Comparison of ENCODE assay signal across 39 cellular contexts in genomic region chr1:172478485-172478884, GRCh38. TPM values are rescaled to one million over a fixed set of nuclear protein-coding genes. Genes with fewer than 3 reads are reported as not detected.
"Had no signal": no experiment of that assay in that cellular context is flagged by ENCODE, and none has a peak within 500 bp of the region (broad histone marks: within the 10 kb centered on the region; RNA-seq: fewer than 3 reads in every experiment).

No MANE protein-coding gene starts in this region.

- H3K4me3 ChIP-seq: esophagus squamous epithelium, left lung, lower lobe of right lung, mucosa of descending colon, ovary, right lobe of liver, thoracic aorta, upper lobe of left lung, vagina had no signal

- H3K4me1 Mint-ChIP-seq: central memory CD8-positive, alpha-beta T cell; immature natural killer cell; stimulated activated effector memory CD8-positive, alpha-beta T cell treated with anti-CD3 and anti-CD28 coated beads, Interleukin-12 subunit alpha, Interleukin-12 subunit beta, amount 100 ng/mL, for 72 hours had no signal

- H3K9me3 Mint-ChIP-seq: activated CD4-positive, alpha-beta memory T cell treated with anti-CD3 and anti-CD28 coated beads for 36 hours; activated CD4-positive, alpha-beta T cell treated with anti-CD3 and anti-CD28 coated beads, Interleukin-2, amount 10 ng/mL, durations not matched to agents 24 days and 14 days; activated naive CD4-positive, alpha-beta T cell treated with anti-CD3 and anti-CD28 coated beads for 36 hours; activated naive CD8-positive, alpha-beta T cell treated with anti-CD3 and anti-CD28 coated beads for 36 hours; activated T-helper 1 cell treated with anti-CD3 and anti-CD28 coated beads, Interleukin-12 subunit alpha, Interleukin-12 subunit beta, Interleukin-2, Interleukin-4 antibody, amounts not matched to agents 30 ng/mL and 10 ng/mL and 1 ng/mL, durations not matched to agents 14 hours and 24 hours and 36 hours; central memory CD8-positive, alpha-beta T cell; dendritic cell treated with granulocyte-macrophage colony-stimulating factor and Interleukin-4, amounts not matched to agents 40 ng/mL and 50 ng/mL, for 4 days; endodermal cell; immature natural killer cell; nephron; stimulated activated effector memory CD8-positive, alpha-beta T cell treated with anti-CD3 and anti-CD28 coated beads, Interleukin-12 subunit alpha, Interleukin-12 subunit beta, amount 100 ng/mL, for 72 hours; stimulated activated naive CD8-positive, alpha-beta T cell treated with anti-CD3 and anti-CD28 coated beads, Interleukin-15, Interleukin-2, amounts not matched to agents 100 ng/mL and 50 ng/mL, for 24 hours; T-helper 1 cell treated with Interleukin-12 subunit alpha and Interleukin-12 subunit beta and Interleukin-4 antibody, amounts not matched to agents 30 μg/mL and 1 μg/mL, for 36 hours had no signal

- H3K27me3 ChIP-seq: esophagus squamous epithelium, left lung, ovary, right lobe of liver, upper lobe of left lung, vagina had no signal

- ATAC-seq: left lung; lower lobe of right lung; mucosa of descending colon; right lobe of liver; stimulated activated effector memory CD8-positive, alpha-beta T cell treated with anti-CD3 and anti-CD28 coated beads, Interleukin-12 subunit alpha, Interleukin-12 subunit beta, amount 100 ng/mL, for 72 hours had no signal

- H3K27me3 Mint-ChIP-seq: central memory CD8-positive, alpha-beta T cell; dendritic cell treated with granulocyte-macrophage colony-stimulating factor and Interleukin-4, amounts not matched to agents 40 ng/mL and 50 ng/mL, for 4 days; progenitor cell of endocrine pancreas; stimulated activated naive CD8-positive, alpha-beta T cell treated with anti-CD3 and anti-CD28 coated beads, Interleukin-15, Interleukin-2, amounts not matched to agents 100 ng/mL and 50 ng/mL, for 24 hours had no signal

- H3K9me3 ChIP-seq: esophagus squamous epithelium, left lung, lower lobe of right lung, mucosa of descending colon, ovary, right lobe of liver, thoracic aorta, upper lobe of left lung, vagina had no signal

- H3K36me3 Mint-ChIP-seq: activated CD4-positive, alpha-beta memory T cell treated with anti-CD3 and anti-CD28 coated beads for 36 hours; immature natural killer cell; stimulated activated effector memory CD8-positive, alpha-beta T cell treated with anti-CD3 and anti-CD28 coated beads, Interleukin-12 subunit alpha, Interleukin-12 subunit beta, amount 100 ng/mL, for 72 hours had no signal

- H3K4me1 ChIP-seq: vagina had no signal

- H3K27ac Mint-ChIP-seq: activated CD4-positive, alpha-beta memory T cell treated with anti-CD3 and anti-CD28 coated beads for 36 hours; activated CD4-positive, alpha-beta T cell treated with anti-CD3 and anti-CD28 coated beads, Interleukin-2, amount 10 ng/mL, durations not matched to agents 24 days and 14 days; activated naive CD4-positive, alpha-beta T cell treated with anti-CD3 and anti-CD28 coated beads for 36 hours; activated naive CD8-positive, alpha-beta T cell treated with anti-CD3 and anti-CD28 coated beads for 36 hours; activated T-helper 1 cell treated with anti-CD3 and anti-CD28 coated beads, Interleukin-12 subunit alpha, Interleukin-12 subunit beta, Interleukin-2, Interleukin-4 antibody, amounts not matched to agents 30 ng/mL and 10 ng/mL and 1 ng/mL, durations not matched to agents 14 hours and 24 hours and 36 hours; dendritic cell treated with granulocyte-macrophage colony-stimulating factor and Interleukin-4, amounts not matched to agents 40 ng/mL and 50 ng/mL, for 4 days; endodermal cell; immature natural killer cell; progenitor cell of endocrine pancreas; stimulated activated effector memory CD8-positive, alpha-beta T cell treated with anti-CD3 and anti-CD28 coated beads, Interleukin-12 subunit alpha, Interleukin-12 subunit beta, amount 100 ng/mL, for 72 hours; stimulated activated naive CD8-positive, alpha-beta T cell treated with anti-CD3 and anti-CD28 coated beads, Interleukin-15, Interleukin-2, amounts not matched to agents 100 ng/mL and 50 ng/mL, for 24 hours; T-helper 1 cell treated with Interleukin-12 subunit alpha and Interleukin-12 subunit beta and Interleukin-4 antibody, amounts not matched to agents 30 μg/mL and 1 μg/mL, for 36 hours had no signal

- H3K27ac ChIP-seq: esophagus squamous epithelium, left lung, lower lobe of right lung, ovary, right lobe of liver, thoracic aorta, upper lobe of left lung, vagina had no signal

- DNase-seq: activated CD4-positive, alpha-beta memory T cell treated with anti-CD3 and anti-CD28 coated beads for 36 hours; activated CD4-positive, alpha-beta T cell treated with anti-CD3 and anti-CD28 coated beads, Interleukin-2, amount 10 ng/mL, durations not matched to agents 24 days and 14 days; activated CD4-positive, CD25-positive, alpha-beta regulatory T cell treated with anti-CD3 and anti-CD28 coated beads, Interleukin-2, amount 50 U/mL, for 72 hours; activated CD8-positive, alpha-beta memory T cell treated with anti-CD3 and anti-CD28 coated beads, Interleukin-2, amount 50 U/mL, for 4 hours; activated effector memory CD4-positive, alpha-beta T cell treated with anti-CD3 and anti-CD28 coated beads, Interleukin-2, amount 50 U/mL, for 16 hours; activated naive CD4-positive, alpha-beta T cell treated with anti-CD3 and anti-CD28 coated beads for 36 hours; activated naive CD8-positive, alpha-beta T cell treated with anti-CD3 and anti-CD28 coated beads for 36 hours; activated T-cell treated with anti-CD3 and anti-CD28 coated beads, Interleukin-2, amount 50 U/mL, for 1 hour; amniotic stem cell; endodermal cell; esophagus squamous epithelium; head of caudate nucleus; hypothalamus; immature natural killer cell; left lung; lower lobe of right lung; mesendoderm; mucosa of descending colon; ovary; right lobe of liver; stimulated activated CD4-positive, alpha-beta T cell treated with anti-CD3 and anti-CD28 coated beads, Interleukin-12 subunit alpha, Interleukin-12 subunit beta, amount 100 ng/mL, for 4 hours; stimulated activated CD4-positive, alpha-beta T cell treated with anti-CD3 and anti-CD28 coated beads, Interleukin-4, amount 100 ng/mL, for 1 hour; SW 1271; T-helper 9 cell; upper lobe of left lung had no signal

- H3K36me3 ChIP-seq: esophagus squamous epithelium, left lung, lower lobe of right lung, ovary, right lobe of liver, thoracic aorta, upper lobe of left lung, vagina had no signal

- H3K4me3 Mint-ChIP-seq: activated CD4-positive, alpha-beta memory T cell treated with anti-CD3 and anti-CD28 coated beads for 36 hours; activated CD4-positive, alpha-beta T cell treated with anti-CD3 and anti-CD28 coated beads, Interleukin-2, amount 10 ng/mL, durations not matched to agents 24 days and 14 days; activated naive CD4-positive, alpha-beta T cell treated with anti-CD3 and anti-CD28 coated beads for 36 hours; activated naive CD8-positive, alpha-beta T cell treated with anti-CD3 and anti-CD28 coated beads for 36 hours; activated T-helper 1 cell treated with anti-CD3 and anti-CD28 coated beads, Interleukin-12 subunit alpha, Interleukin-12 subunit beta, Interleukin-2, Interleukin-4 antibody, amounts not matched to agents 30 ng/mL and 10 ng/mL and 1 ng/mL, durations not matched to agents 14 hours and 24 hours and 36 hours; central memory CD8-positive, alpha-beta T cell; dendritic cell treated with granulocyte-macrophage colony-stimulating factor and Interleukin-4, amounts not matched to agents 40 ng/mL and 50 ng/mL, for 4 days; endodermal cell; immature natural killer cell; nephron; stimulated activated effector memory CD8-positive, alpha-beta T cell treated with anti-CD3 and anti-CD28 coated beads, Interleukin-12 subunit alpha, Interleukin-12 subunit beta, amount 100 ng/mL, for 72 hours; stimulated activated naive CD8-positive, alpha-beta T cell treated with anti-CD3 and anti-CD28 coated beads, Interleukin-15, Interleukin-2, amounts not matched to agents 100 ng/mL and 50 ng/mL, for 24 hours; T-helper 1 cell treated with Interleukin-12 subunit alpha and Interleukin-12 subunit beta and Interleukin-4 antibody, amounts not matched to agents 30 μg/mL and 1 μg/mL, for 36 hours had no signal

RNA-seq across cellular contexts. Expression of gene C1orf105, which starts 58.0 kb away (rescaled TPM):
- total RNA-seq: activated CD4-positive, alpha-beta memory T cell treated with anti-CD3 and anti-CD28 coated beads for 36 hours; activated CD4-positive, alpha-beta T cell treated with anti-CD3 and anti-CD28 coated beads, Interleukin-2, amount 10 ng/mL, durations not matched to agents 24 days and 14 days; activated CD8-positive, alpha-beta memory T cell treated with anti-CD3 and anti-CD28 coated beads for 36 hours; activated naive CD4-positive, alpha-beta T cell treated with anti-CD3 and anti-CD28 coated beads for 36 hours; activated naive CD8-positive, alpha-beta T cell treated with anti-CD3 and anti-CD28 coated beads for 36 hours; activated T-helper 1 cell treated with anti-CD3 and anti-CD28 coated beads, Interleukin-12 subunit alpha, Interleukin-12 subunit beta, Interleukin-2, Interleukin-4 antibody, amounts not matched to agents 30 ng/mL and 10 ng/mL and 1 ng/mL, durations not matched to agents 14 hours and 24 hours and 36 hours; endodermal cell; esophagus squamous epithelium; kidney epithelial cell; left lung; lower lobe of right lung; mucosa of descending colon; ovary; progenitor cell of endocrine pancreas; renal cortical epithelial cell; subcutaneous adipose tissue; thoracic aorta; upper lobe of left lung; vagina had no signal
- polyA plus RNA-seq: immature natural killer cell, ovary had no signal
